In genomic region chr2:113831156-113831555, GRCh38 we compare ENCODE assay signal across 13 cellular contexts. TPM values are rescaled to one million over a fixed set of nuclear protein-coding genes. Genes with fewer than 3 reads are reported as not detected.
DNase-seq lines count a peak whose midpoint lies in the region; ATAC-seq, FAIRE-seq and TF ChIP-seq lines count a peak whose summit lies in the region.
"Had no signal": no experiment of that assay in that cellular context is flagged by ENCODE, and none has a peak within 500 bp of the region (broad histone marks: within the 10 kb centered on the region; RNA-seq: fewer than 3 reads in every experiment).

No MANE protein-coding gene starts in this region.

- H3K4me1 ChIP-seq in GM23338 (ENCODE audit: insufficient read depth) (no peaks in the 10 kb centered on the region), sigmoid colon (no peaks in the 10 kb centered on the region)
- H3K4me1 ChIP-seq: breast epithelium had no signal

- H3K36me3 ChIP-seq in GM23338 (ENCODE audit: insufficient read depth), result no peaks in the 10 kb centered on the region
- H3K36me3 ChIP-seq in sigmoid colon, result no peaks in the 10 kb centered on the region
- H3K36me3 ChIP-seq: breast epithelium had no signal

- H3K9me3 ChIP-seq in sigmoid colon, result no peaks in the 10 kb centered on the region
- H3K9me3 ChIP-seq: breast epithelium had no signal

- H3K4me3 Mint-ChIP-seq in GM23338, result no peak overlapping the region
- H3K4me3 Mint-ChIP-seq: activated CD4-positive, alpha-beta memory T cell treated with anti-CD3 and anti-CD28 coated beads for 36 hours had no signal

- TF ChIP-seq CTCF in GM23338 (conservative IDR thresholded peaks at IDR 0.05; ENCODE audit: low read depth in 2 of 2) (no peak), fibroblast of mammary gland (conservative IDR thresholded peaks at IDR 0.05; ENCODE audit: control insufficient read depth, insufficient read depth, low read depth, low read length) (no peak), sigmoid colon (IDR thresholded peaks at IDR 0.05) (no peak)

- 0 out of 2 replicates have a peak, but pooled peaks cover 5% of the 10 kb centered on the region for H3K9me2 ChIP-seq in GM23338 (ENCODE audit: insufficient read depth)

- H3K27me3 ChIP-seq in GM23338 (ENCODE audit: insufficient read depth) (no peaks in the 10 kb centered on the region), sigmoid colon (no peaks in the 10 kb centered on the region)
- H3K27me3 ChIP-seq: breast epithelium had no signal

- H2AFZ ChIP-seq in GM23338, result peak overlapping the region; percentile 45

- H3F3A ChIP-seq in GM23338 (replicated peaks; ENCODE audit: low read depth), result no peaks in the 10 kb centered on the region

- H4K20me1 ChIP-seq in GM23338 (replicated peaks; ENCODE audit: insufficient read depth), result no peaks in the 10 kb centered on the region

- H3K27ac Mint-ChIP-seq in GM23338, result no peak overlapping the region
- H3K27ac Mint-ChIP-seq: activated CD4-positive, alpha-beta memory T cell treated with anti-CD3 and anti-CD28 coated beads for 36 hours had no signal

- 30 to 73% methylated on average over 6 of the region's 6 CpGs for WGBS in sigmoid colon, 2 donors

- peaks cover 9% of the 10 kb centered on the region; the same call in 2 of the 3 replicates for H3K4me1 Mint-ChIP-seq in GM23338

- H3K27ac ChIP-seq in GM23338 (ENCODE audit: low read depth) (no peak overlapping the region), sigmoid colon (no peak overlapping the region)
- H3K27ac ChIP-seq: breast epithelium had no signal

- peaks cover 7% of the 10 kb centered on the region for H3K27me3 Mint-ChIP-seq in GM23338 (ENCODE audit: insufficient read depth, low read depth, poor library complexity)
- H3K27me3 Mint-ChIP-seq: activated CD4-positive, alpha-beta memory T cell treated with anti-CD3 and anti-CD28 coated beads for 36 hours had no signal

- no peak for ATAC-seq in GM23338
- no peak for ATAC-seq in HG03432 (IDR thresholded peaks at IDR 0.05; ENCODE audit: unreplicated experiment)
- ATAC-seq in HG03342 (IDR thresholded peaks at IDR 0.05; ENCODE audit: unreplicated experiment), result no peak

- no peaks in the 10 kb centered on the region for H3K79me2 ChIP-seq in GM23338 (replicated peaks; ENCODE audit: insufficient read depth)

- no peaks in the 10 kb centered on the region for H3K9me3 Mint-ChIP-seq in GM23338
- H3K9me3 Mint-ChIP-seq: activated CD4-positive, alpha-beta memory T cell treated with anti-CD3 and anti-CD28 coated beads for 36 hours had no signal

- no peaks in the 10 kb centered on the region; the same call in 2 of the 3 replicates for H3K36me3 Mint-ChIP-seq in GM23338 (ENCODE audit: low read depth)
- H3K36me3 Mint-ChIP-seq: activated CD4-positive, alpha-beta memory T cell treated with anti-CD3 and anti-CD28 coated beads for 36 hours had no signal

- TF ChIP-seq POLR2A in sigmoid colon (IDR thresholded peaks at IDR 0.05), result no peak

- no peak overlapping the region for H3K4me2 ChIP-seq in GM23338

- H3K4me3 ChIP-seq in GM23338 (no peak overlapping the region), fibroblast of mammary gland (ENCODE audit: control insufficient read depth, low read depth, low read length) (no peak overlapping the region), sigmoid colon (no peak overlapping the region)
- H3K4me3 ChIP-seq: breast epithelium had no signal

- no peak for DNase-seq in GM23338 (ENCODE audit: low spot score)
- DNase-seq in RCC 7860 (ENCODE audit: low spot score), result peak; percentile 26
- peak; percentile 60 for DNase-seq in fibroblast of mammary gland (ENCODE audit: low read depth)
- DNase-seq in renal cortical epithelial cell (ENCODE audit: low read depth), result peak; percentile 69
- DNase-seq in sigmoid colon, result no peak
- DNase-seq: activated CD4-positive, alpha-beta memory T cell treated with anti-CD3 and anti-CD28 coated beads for 36 hours; activated effector memory CD4-positive, alpha-beta T cell treated with Interleukin-2 at 50 U/mL for 16 hours; Calu3; GOT3; NCI-H146 had no signal

- TF ChIP-seq EP300 in sigmoid colon (IDR thresholded peaks at IDR 0.05), result no peak

- intact Hi-C loops in sigmoid colon (cut with DNase I), result no loop called here

- FAIRE-seq in RCC 7860 (lab: Jason Lieb, UNC), result no peak

TF ChIP-seq in GM23338, 12 proteins besides CTCF, POLR2A, EP300 and RAD21:
- TF ChIP-seq, protein P1, sequence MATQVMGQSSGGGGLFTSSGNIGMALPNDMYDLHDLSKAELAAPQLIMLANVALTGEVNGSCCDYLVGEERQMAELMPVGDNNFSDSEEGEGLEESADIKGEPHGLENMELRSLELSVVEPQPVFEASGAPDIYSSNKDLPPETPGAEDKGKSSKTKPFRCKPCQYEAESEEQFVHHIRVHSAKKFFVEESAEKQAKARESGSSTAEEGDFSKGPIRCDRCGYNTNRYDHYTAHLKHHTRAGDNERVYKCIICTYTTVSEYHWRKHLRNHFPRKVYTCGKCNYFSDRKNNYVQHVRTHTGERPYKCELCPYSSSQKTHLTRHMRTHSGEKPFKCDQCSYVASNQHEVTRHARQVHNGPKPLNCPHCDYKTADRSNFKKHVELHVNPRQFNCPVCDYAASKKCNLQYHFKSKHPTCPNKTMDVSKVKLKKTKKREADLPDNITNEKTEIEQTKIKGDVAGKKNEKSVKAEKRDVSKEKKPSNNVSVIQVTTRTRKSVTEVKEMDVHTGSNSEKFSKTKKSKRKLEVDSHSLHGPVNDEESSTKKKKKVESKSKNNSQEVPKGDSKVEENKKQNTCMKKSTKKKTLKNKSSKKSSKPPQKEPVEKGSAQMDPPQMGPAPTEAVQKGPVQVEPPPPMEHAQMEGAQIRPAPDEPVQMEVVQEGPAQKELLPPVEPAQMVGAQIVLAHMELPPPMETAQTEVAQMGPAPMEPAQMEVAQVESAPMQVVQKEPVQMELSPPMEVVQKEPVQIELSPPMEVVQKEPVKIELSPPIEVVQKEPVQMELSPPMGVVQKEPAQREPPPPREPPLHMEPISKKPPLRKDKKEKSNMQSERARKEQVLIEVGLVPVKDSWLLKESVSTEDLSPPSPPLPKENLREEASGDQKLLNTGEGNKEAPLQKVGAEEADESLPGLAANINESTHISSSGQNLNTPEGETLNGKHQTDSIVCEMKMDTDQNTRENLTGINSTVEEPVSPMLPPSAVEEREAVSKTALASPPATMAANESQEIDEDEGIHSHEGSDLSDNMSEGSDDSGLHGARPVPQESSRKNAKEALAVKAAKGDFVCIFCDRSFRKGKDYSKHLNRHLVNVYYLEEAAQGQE (IDR thresholded peaks at IDR 0.05; ENCODE audit: unreplicated experiment), result no peak
- no peak for TF ChIP-seq ZNF331 (CRISPR knock-in tag; IDR thresholded peaks at IDR 0.05; ENCODE audit: low read depth)
- TF ChIP-seq EZH2 (IDR thresholded peaks at IDR 0.05; ENCODE audit: low read depth, unreplicated experiment), result no peak
TF ChIP-seq in GM23338: peak in this region for 0.

RNA-seq across cellular contexts. Expression of gene ACTR3, which starts 58.7 kb away (rescaled TPM):
- 137 and 138 TPM in 2 replicates for total RNA-seq in GM23338 (2014; rRNA removed; shearing (Covaris generic))
- polyA plus RNA-seq in GM23338 (2016; fragmentation: Nextera tagmentation; extraction: Ambion mirVana), result 47.8 and 63.7 TPM in 2 replicates
- total RNA-seq in renal cortical epithelial cell, result 456 and 486 TPM in 2 replicates
- total RNA-seq in sigmoid colon, result 100 to 1,000 TPM; 129 to 171 (median 142) TPM
- 100 to 1,000 TPM; 108 to 178 (median 155) TPM for polyA plus RNA-seq in sigmoid colon

Comparison
In these comparisons a context has a peak if more than half of its experiments do, and no peak if none do; other contexts are left out.
1. DNase-seq: peak in RCC 7860 (single experiment), fibroblast of mammary gland (single experiment) and renal cortical epithelial cell (single experiment); none in GM23338 (single experiment) and sigmoid colon (single experiment).